10 cellular contexts compared by ENCODE assay signal in genomic region chr22:46612904-46613605, GRCh38. TPM values are rescaled to one million over a fixed set of nuclear protein-coding genes. Genes with fewer than 3 reads are reported as not detected.
A peak's percentile ranks its signal among the peaks of the same experiment; 100 is the strongest.
DNase-seq lines count a peak whose midpoint lies in the region; ATAC-seq and TF ChIP-seq lines count a peak whose summit lies in the region.
"Had no signal": no experiment of that assay in that cellular context is flagged by ENCODE, and none has a peak within 500 bp of the region (broad histone marks: within the 10 kb centered on the region; RNA-seq: fewer than 3 reads in every experiment).

No MANE protein-coding gene starts in this region.

- DNase-seq in Right ventricle myocardium inferior (ENCODE audit: missing footprints) = no peak
- DNase-seq in cardiac septum (ENCODE audit: low spot score) = no peak
- DNase-seq in activated naive CD8-positive, alpha-beta T cell treated with anti-CD3 and anti-CD28 coated beads, Interleukin-2, amount 10 ng/mL, durations not matched to agents 7 days and 5 days = peak; percentile 69
- DNase-seq in natural killer cell = peak; percentile 27
- no peak for DNase-seq in retina
- no peak for DNase-seq in GM19238 (ENCODE audit: insufficient read length, low spot score)
- no peak for DNase-seq in prostate gland (ENCODE audit: low spot score)
- DNase-seq: NCI-H526 treated with DMSO at 0.1 percent for 48 hours, thyroid gland had no signal

- no peaks in the 10 kb centered on the region for H3K36me3 ChIP-seq in prostate gland
- H3K36me3 ChIP-seq: thyroid gland had no signal

- WGBS in prostate gland = 68% methylated on average over 22 of the region's 23 CpGs

- peak overlapping the region; percentile 88 for H3K4me3 Mint-ChIP-seq in activated naive CD8-positive, alpha-beta T cell treated with anti-CD3 and anti-CD28 coated beads, Interleukin-2, amount 10 ng/mL, durations not matched to agents 7 days and 5 days
- H3K4me3 Mint-ChIP-seq in natural killer cell = peak overlapping the region; percentile 91

- intact Hi-C loops in Right ventricle myocardium inferior (cut with DNase I) = no loop called here
- intact Hi-C loops in cardiac septum (cut with DNase I) = no loop called here
- intact Hi-C loops in natural killer cell (cut with micrococcal nuclease) = no loop called here
- intact Hi-C loops in prostate gland (cut with DNase I) = no loop called here

- no peaks in the 10 kb centered on the region for H3K9me3 ChIP-seq in prostate gland
- H3K9me3 ChIP-seq: thyroid gland had no signal

- POLR2A ChIA-PET in activated naive CD8-positive, alpha-beta T cell treated with anti-CD3 and anti-CD28 coated beads, Interleukin-2, amount 10 ng/mL, durations not matched to agents 7 days and 5 days (lab: Charles Lee) = interaction anchor here (0.6 to 2.9 kb wide), 8 partner anchors 10 to 150 kb away, joined by 3 to 19 read pairs (median 4); partner anchors contain the start of gene TBC1D22A

- no peak for TF ChIP-seq CTCF in natural killer cell (IDR thresholded peaks at IDR 0.05)
- TF ChIP-seq CTCF in prostate gland (IDR thresholded peaks at IDR 0.05) = no peak

- no peak overlapping the region for H3K4me3 ChIP-seq in prostate gland
- H3K4me3 ChIP-seq: thyroid gland had no signal

- H3K36me3 Mint-ChIP-seq in activated naive CD8-positive, alpha-beta T cell treated with anti-CD3 and anti-CD28 coated beads, Interleukin-2, amount 10 ng/mL, durations not matched to agents 7 days and 5 days = no peaks in the 10 kb centered on the region
- H3K36me3 Mint-ChIP-seq in natural killer cell = no peaks in the 10 kb centered on the region

- no peak for TF ChIP-seq POLR2A in prostate gland (IDR thresholded peaks at IDR 0.05)

- H3K9me3 Mint-ChIP-seq in activated naive CD8-positive, alpha-beta T cell treated with anti-CD3 and anti-CD28 coated beads, Interleukin-2, amount 10 ng/mL, durations not matched to agents 7 days and 5 days = no peaks in the 10 kb centered on the region
- H3K9me3 Mint-ChIP-seq in natural killer cell = no peaks in the 10 kb centered on the region

- no peaks in the 10 kb centered on the region for H3K27me3 ChIP-seq in prostate gland (replicated peaks; ENCODE audit: insufficient read depth)
- H3K27me3 ChIP-seq: thyroid gland had no signal

- ATAC-seq in Right ventricle myocardium inferior = peak; percentile 62
- ATAC-seq in activated naive CD8-positive, alpha-beta T cell treated with anti-CD3 and anti-CD28 coated beads, Interleukin-2, amount 10 ng/mL, durations not matched to agents 7 days and 5 days (ENCODE audit: low read depth) = peak; percentile 40
- peak; percentile 66 to 74 (median 66) for ATAC-seq in natural killer cell
- ATAC-seq in HG03521 (IDR thresholded peaks at IDR 0.05; ENCODE audit: unreplicated experiment) = no peak

- no peak overlapping the region for H3K27ac ChIP-seq in prostate gland
- H3K27ac ChIP-seq: thyroid gland had no signal

- no peaks in the 10 kb centered on the region for H3K27me3 Mint-ChIP-seq in activated naive CD8-positive, alpha-beta T cell treated with anti-CD3 and anti-CD28 coated beads, Interleukin-2, amount 10 ng/mL, durations not matched to agents 7 days and 5 days
- H3K27me3 Mint-ChIP-seq in natural killer cell (ENCODE audit: low read depth in 2 of 2) = no peaks in the 10 kb centered on the region

- peak overlapping the region; percentile 92 for H3K27ac Mint-ChIP-seq in activated naive CD8-positive, alpha-beta T cell treated with anti-CD3 and anti-CD28 coated beads, Interleukin-2, amount 10 ng/mL, durations not matched to agents 7 days and 5 days
- peak overlapping the region; percentile 81 to 88 for H3K27ac Mint-ChIP-seq in natural killer cell

- no peaks in the 10 kb centered on the region for H3K4me1 ChIP-seq in prostate gland (replicated peaks)

- peaks cover 25% of the 10 kb centered on the region for H3K4me1 Mint-ChIP-seq in activated naive CD8-positive, alpha-beta T cell treated with anti-CD3 and anti-CD28 coated beads, Interleukin-2, amount 10 ng/mL, durations not matched to agents 7 days and 5 days
- peaks cover 24 to 29% of the 10 kb centered on the region in 2 donors for H3K4me1 Mint-ChIP-seq in natural killer cell

RNA-seq across cellular contexts. Expression of gene GRAMD4, which starts 7.1 kb away (rescaled TPM):
- total RNA-seq in Right ventricle myocardium inferior (80.0 TPM), cardiac septum (64.8 TPM), natural killer cell (10 to 100 TPM; 30.0 to 78.5 (median 41.6) TPM), prostate gland (10 to 100 TPM; 12.1 to 20.2 TPM)
- 10 to 100 TPM; 20.2 to 23.2 TPM for total RNA-seq in activated naive CD8-positive, alpha-beta T cell treated with anti-CD3 and anti-CD28 coated beads, Interleukin-2, amount 10 ng/mL, durations not matched to agents 7 days and 5 days

Comparison
In these comparisons a context has a peak if more than half of its experiments do, and no peak if none do; other contexts are left out.
1. DNase-seq: peak in activated naive CD8-positive, alpha-beta T cell treated with anti-CD3 and anti-CD28 coated beads, Interleukin-2, amount 10 ng/mL, durations not matched to agents 7 days and 5 days (single experiment) and natural killer cell (single experiment); none in Right ventricle myocardium inferior (single experiment), cardiac septum (single experiment), retina (single experiment), GM19238 (single experiment) and prostate gland (single experiment).